Comparison of ENCODE assay signal across 1 cellular context in genomic region chr9:137412431-137412830, GRCh38.
TF ChIP-seq lines count a peak whose summit lies in the region.

No MANE protein-coding gene starts in this region.

TF ChIP-seq in A549, 52 proteins besides CTCF, POLR2A, EP300 and RAD21 (continued from another document):
- no peak for TF ChIP-seq ZSCAN20 (CRISPR knock-in tag; IDR thresholded peaks at IDR 0.05)
